ENCODE assay signal across 8 cellular contexts in genomic region chr9:33130501-33130900, GRCh38. TPM values are rescaled to one million over a fixed set of nuclear protein-coding genes. Genes with fewer than 3 reads are reported as not detected.
DNase-seq lines count a peak whose midpoint lies in the region; ATAC-seq and TF ChIP-seq lines count a peak whose summit lies in the region.

No MANE protein-coding gene starts in this region.

- no peak overlapping the region for H3K27ac ChIP-seq in caudate nucleus (ENCODE audit: low read depth, low read length)

- DNase-seq in CD14-positive monocyte (ENCODE audit: low spot score) (peak; percentile 41), D341Med (ENCODE audit: low spot score) (no peak), caudate nucleus (lab: John Stamatoyannopoulos, UW) (no peak), NCI-H1105 (lab: John Stamatoyannopoulos, UW) (no peak)
- no peak for DNase-seq in activated T-helper 2 cell treated with anti-CD3 and anti-CD28 coated beads, Interferon-gamma antibody, Interleukin-2, Interleukin-4, amounts not matched to agents 10 μg/mL and 5 μg/mL and 100 μg/mL, durations not matched to agents 14 hours and 24 hours and 36 hours (ENCODE audit: low spot score)
- peak; percentile 64 for DNase-seq in natural killer cell treated with Interleukin-12 subunit alpha and Interleukin-12 subunit beta and Interleukin-15 and Interleukin-18, amount 100 ng/mL, for 72 hours (ENCODE audit: low spot score)

- peaks cover 0 to 2% (median 0%) of the 10 kb centered on the region in 7 donors for H3K9me3 Mint-ChIP-seq in CD14-positive monocyte
- H3K9me3 Mint-ChIP-seq in activated T-helper 2 cell treated with anti-CD3 and anti-CD28 coated beads, Interferon-gamma antibody, Interleukin-2, Interleukin-4, amounts not matched to agents 10 μg/mL and 5 μg/mL and 100 μg/mL, durations not matched to agents 14 hours and 24 hours and 36 hours: no peaks in the 10 kb centered on the region
- no peaks in the 10 kb centered on the region for H3K9me3 Mint-ChIP-seq in natural killer cell treated with Interleukin-12 subunit alpha and Interleukin-12 subunit beta and Interleukin-15 and Interleukin-18, amount 100 ng/mL, for 72 hours

- no peak for TF ChIP-seq CTCF in CD14-positive monocyte (IDR thresholded peaks at IDR 0.05)

- H3K4me1 Mint-ChIP-seq in CD14-positive monocyte: peaks cover 55% of the 10 kb centered on the region
- H3K4me1 Mint-ChIP-seq in activated T-helper 2 cell treated with anti-CD3 and anti-CD28 coated beads, Interferon-gamma antibody, Interleukin-2, Interleukin-4, amounts not matched to agents 10 μg/mL and 5 μg/mL and 100 μg/mL, durations not matched to agents 14 hours and 24 hours and 36 hours (ENCODE audit: low read depth): peaks cover 24% of the 10 kb centered on the region
- H3K4me1 Mint-ChIP-seq in natural killer cell treated with Interleukin-12 subunit alpha and Interleukin-12 subunit beta and Interleukin-15 and Interleukin-18, amount 100 ng/mL, for 72 hours (ENCODE audit: low read depth in 2 of 2): peaks cover 72 to 74% of the 10 kb centered on the region in 2 donors

- H3K27me3 Mint-ChIP-seq in CD14-positive monocyte (ENCODE audit: low read depth in 3 of 3): peaks cover 0 to 1% (median 0%) of the 10 kb centered on the region in 3 donors
- H3K27me3 Mint-ChIP-seq in activated T-helper 2 cell treated with anti-CD3 and anti-CD28 coated beads, Interferon-gamma antibody, Interleukin-2, Interleukin-4, amounts not matched to agents 10 μg/mL and 5 μg/mL and 100 μg/mL, durations not matched to agents 14 hours and 24 hours and 36 hours (ENCODE audit: low read depth): no peaks in the 10 kb centered on the region
- no peaks in the 10 kb centered on the region for H3K27me3 Mint-ChIP-seq in natural killer cell treated with Interleukin-12 subunit alpha and Interleukin-12 subunit beta and Interleukin-15 and Interleukin-18, amount 100 ng/mL, for 72 hours

- peaks cover 89 to 96% of the 10 kb centered on the region in 2 donors for H3K36me3 Mint-ChIP-seq in CD14-positive monocyte
- peaks cover 72% of the 10 kb centered on the region for H3K36me3 Mint-ChIP-seq in activated T-helper 2 cell treated with anti-CD3 and anti-CD28 coated beads, Interferon-gamma antibody, Interleukin-2, Interleukin-4, amounts not matched to agents 10 μg/mL and 5 μg/mL and 100 μg/mL, durations not matched to agents 14 hours and 24 hours and 36 hours (ENCODE audit: low read depth)
- H3K36me3 Mint-ChIP-seq in natural killer cell treated with Interleukin-12 subunit alpha and Interleukin-12 subunit beta and Interleukin-15 and Interleukin-18, amount 100 ng/mL, for 72 hours: peaks cover 35% of the 10 kb centered on the region

- intact Hi-C loops in CD14-positive monocyte (cut with micrococcal nuclease): loop anchor here in 1 of 2 donors (2.0 to 5.0 kb wide), 3 partner anchors 34 to 97 kb away; no protein-coding TSS in a partner anchor
- intact Hi-C loops in activated T-helper 2 cell treated with anti-CD3 and anti-CD28 coated beads, Interferon-gamma antibody, Interleukin-2, Interleukin-4, amounts not matched to agents 10 μg/mL and 5 μg/mL and 100 μg/mL, durations not matched to agents 14 hours and 24 hours and 36 hours (cut with micrococcal nuclease): loop anchor here (2.0 kb wide), 1 partner anchor 36 kb away; the partner anchor contains the start of gene B4GALT1

- peak overlapping the region in 1 of 2 donors; percentile 37 for H3K4me3 Mint-ChIP-seq in CD14-positive monocyte
- H3K4me3 Mint-ChIP-seq in activated T-helper 2 cell treated with anti-CD3 and anti-CD28 coated beads, Interferon-gamma antibody, Interleukin-2, Interleukin-4, amounts not matched to agents 10 μg/mL and 5 μg/mL and 100 μg/mL, durations not matched to agents 14 hours and 24 hours and 36 hours (ENCODE audit: low read depth): no peak overlapping the region
- H3K4me3 Mint-ChIP-seq in natural killer cell treated with Interleukin-12 subunit alpha and Interleukin-12 subunit beta and Interleukin-15 and Interleukin-18, amount 100 ng/mL, for 72 hours: peak overlapping the region; percentile 85

- H3K27ac Mint-ChIP-seq in CD14-positive monocyte: peak overlapping the region; percentile 85 to 98 (median 97)
- H3K27ac Mint-ChIP-seq in activated T-helper 2 cell treated with anti-CD3 and anti-CD28 coated beads, Interferon-gamma antibody, Interleukin-2, Interleukin-4, amounts not matched to agents 10 μg/mL and 5 μg/mL and 100 μg/mL, durations not matched to agents 14 hours and 24 hours and 36 hours: peak overlapping the region; percentile 94
- peak overlapping the region; percentile 98 to 99 for H3K27ac Mint-ChIP-seq in natural killer cell treated with Interleukin-12 subunit alpha and Interleukin-12 subunit beta and Interleukin-15 and Interleukin-18, amount 100 ng/mL, for 72 hours

- ATAC-seq in GM19043 (IDR thresholded peaks at IDR 0.05; ENCODE audit: low read depth, unreplicated experiment): peak; percentile 67
- ATAC-seq in HG03175 (IDR thresholded peaks at IDR 0.05; ENCODE audit: unreplicated experiment): peak; percentile 62
- ATAC-seq in natural killer cell treated with Interleukin-12 subunit alpha and Interleukin-12 subunit beta and Interleukin-15 and Interleukin-18, amount 100 ng/mL, for 72 hours: peak; percentile 95 to 96

RNA-seq across cellular contexts. Expression of gene B4GALT1, which starts 36.6 kb away (rescaled TPM):
- polyA plus RNA-seq in CD14-positive monocyte: 10 to 100 TPM; 27.6 to 38.6 TPM
- 60.6 and 64.0 TPM in 2 replicates for total RNA-seq in activated T-helper 2 cell treated with anti-CD3 and anti-CD28 coated beads, Interferon-gamma antibody, Interleukin-2, Interleukin-4, amounts not matched to agents 10 μg/mL and 5 μg/mL and 100 μg/mL, durations not matched to agents 14 hours and 24 hours and 36 hours
- total RNA-seq in natural killer cell treated with Interleukin-12 subunit alpha and Interleukin-12 subunit beta and Interleukin-15 and Interleukin-18, amount 100 ng/mL, for 72 hours: 10 to 100 TPM; 51.4 to 90.6 TPM

RNA-seq across cellular contexts. Expression of gene SMU1, which starts 54.0 kb away (rescaled TPM):
- polyA plus RNA-seq in CD14-positive monocyte: 10 to 100 TPM; 19.3 to 21.7 TPM
- 27.6 and 28.3 TPM in 2 replicates for total RNA-seq in activated T-helper 2 cell treated with anti-CD3 and anti-CD28 coated beads, Interferon-gamma antibody, Interleukin-2, Interleukin-4, amounts not matched to agents 10 μg/mL and 5 μg/mL and 100 μg/mL, durations not matched to agents 14 hours and 24 hours and 36 hours
- total RNA-seq in natural killer cell treated with Interleukin-12 subunit alpha and Interleukin-12 subunit beta and Interleukin-15 and Interleukin-18, amount 100 ng/mL, for 72 hours: 10 to 100 TPM; 22.5 to 22.7 TPM

Comparison
In these comparisons a context has a peak if more than half of its experiments do, and no peak if none do; other contexts are left out.
1. DNase-seq: peak in CD14-positive monocyte (single experiment) and natural killer cell treated with Interleukin-12 subunit alpha and Interleukin-12 subunit beta and Interleukin-15 and Interleukin-18, amount 100 ng/mL, for 72 hours (single experiment); none in activated T-helper 2 cell treated with anti-CD3 and anti-CD28 coated beads, Interferon-gamma antibody, Interleukin-2, Interleukin-4, amounts not matched to agents 10 μg/mL and 5 μg/mL and 100 μg/mL, durations not matched to agents 14 hours and 24 hours and 36 hours (single experiment), D341Med (single experiment), caudate nucleus (0 of 61) and NCI-H1105 (single experiment).
2. Peak in every context shown above with its lines, with median percentiles within 50 percentile points of each other: H3K27ac Mint-ChIP-seq and ATAC-seq.